Comparison of ENCODE assay signal across 4 cellular contexts in genomic region chr12:70513441-70513840, GRCh38.
"Had no signal": no experiment of that assay in that cellular context is flagged by ENCODE, and none has a peak within 500 bp of the region (broad histone marks: within the 10 kb centered on the region; RNA-seq: fewer than 3 reads in every experiment).

No MANE protein-coding gene starts in this region.

- H3K4me3 Mint-ChIP-seq: IgD-negative memory B cell had no signal

- H3K36me3 Mint-ChIP-seq: IgD-negative memory B cell had no signal

- DNase-seq: IMR-90 had no signal

- H3K4me3 ChIP-seq: K562 had no signal

- H3K27ac ChIP-seq: HL-60 had no signal

- H3K27me3 Mint-ChIP-seq: IgD-negative memory B cell had no signal
